1 cellular context compared by ENCODE assay signal in genomic region chr3:60633644-60634043, GRCh38.
TF ChIP-seq lines count a peak whose summit lies in the region.

No MANE protein-coding gene starts in this region.

TF ChIP-seq in GM23338, 12 proteins besides CTCF, POLR2A, EP300 and RAD21:
- TF ChIP-seq ZNF462 (CRISPR knock-in tag; IDR thresholded peaks at IDR 0.05) (no peak), STAT1 (IDR thresholded peaks at IDR 0.05; ENCODE audit: unreplicated experiment) (no peak), EZH2phosphoT487 (IDR thresholded peaks at IDR 0.05; ENCODE audit: unreplicated experiment) (no peak), NANOG (IDR thresholded peaks at IDR 0.05; ENCODE audit: borderline replicate concordance) (no peak), ETS1 (IDR thresholded peaks at IDR 0.05) (no peak), JUNB (IDR thresholded peaks at IDR 0.05; ENCODE audit: unreplicated experiment) (no peak), ZNF331 (CRISPR knock-in tag; IDR thresholded peaks at IDR 0.05; ENCODE audit: low read depth) (no peak), EZH2 (IDR thresholded peaks at IDR 0.05; ENCODE audit: low read depth, unreplicated experiment) (no peak), CREB1 (CRISPR knock-in tag; IDR thresholded peaks at IDR 0.05; ENCODE audit: low read depth) (no peak)
- TF ChIP-seq, protein P1, sequence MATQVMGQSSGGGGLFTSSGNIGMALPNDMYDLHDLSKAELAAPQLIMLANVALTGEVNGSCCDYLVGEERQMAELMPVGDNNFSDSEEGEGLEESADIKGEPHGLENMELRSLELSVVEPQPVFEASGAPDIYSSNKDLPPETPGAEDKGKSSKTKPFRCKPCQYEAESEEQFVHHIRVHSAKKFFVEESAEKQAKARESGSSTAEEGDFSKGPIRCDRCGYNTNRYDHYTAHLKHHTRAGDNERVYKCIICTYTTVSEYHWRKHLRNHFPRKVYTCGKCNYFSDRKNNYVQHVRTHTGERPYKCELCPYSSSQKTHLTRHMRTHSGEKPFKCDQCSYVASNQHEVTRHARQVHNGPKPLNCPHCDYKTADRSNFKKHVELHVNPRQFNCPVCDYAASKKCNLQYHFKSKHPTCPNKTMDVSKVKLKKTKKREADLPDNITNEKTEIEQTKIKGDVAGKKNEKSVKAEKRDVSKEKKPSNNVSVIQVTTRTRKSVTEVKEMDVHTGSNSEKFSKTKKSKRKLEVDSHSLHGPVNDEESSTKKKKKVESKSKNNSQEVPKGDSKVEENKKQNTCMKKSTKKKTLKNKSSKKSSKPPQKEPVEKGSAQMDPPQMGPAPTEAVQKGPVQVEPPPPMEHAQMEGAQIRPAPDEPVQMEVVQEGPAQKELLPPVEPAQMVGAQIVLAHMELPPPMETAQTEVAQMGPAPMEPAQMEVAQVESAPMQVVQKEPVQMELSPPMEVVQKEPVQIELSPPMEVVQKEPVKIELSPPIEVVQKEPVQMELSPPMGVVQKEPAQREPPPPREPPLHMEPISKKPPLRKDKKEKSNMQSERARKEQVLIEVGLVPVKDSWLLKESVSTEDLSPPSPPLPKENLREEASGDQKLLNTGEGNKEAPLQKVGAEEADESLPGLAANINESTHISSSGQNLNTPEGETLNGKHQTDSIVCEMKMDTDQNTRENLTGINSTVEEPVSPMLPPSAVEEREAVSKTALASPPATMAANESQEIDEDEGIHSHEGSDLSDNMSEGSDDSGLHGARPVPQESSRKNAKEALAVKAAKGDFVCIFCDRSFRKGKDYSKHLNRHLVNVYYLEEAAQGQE (IDR thresholded peaks at IDR 0.05; ENCODE audit: unreplicated experiment): no peak
TF ChIP-seq in GM23338: peak in this region for 0.
